8 cellular contexts compared by ENCODE assay signal in genomic region chr2:219497495-219498279, GRCh38. TPM values are rescaled to one million over a fixed set of nuclear protein-coding genes. Genes with fewer than 3 reads are reported as not detected.
DNase-seq lines count a peak whose midpoint lies in the region; ATAC-seq and TF ChIP-seq lines count a peak whose summit lies in the region.

No MANE protein-coding gene starts in this region.

- intact Hi-C loops in sigmoid colon (cut with DNase I): loop anchor here (2.0 kb wide), 3 partner anchors 37 to 101 kb away; no protein-coding TSS in a partner anchor

- no peak overlapping the region for H3K27ac Mint-ChIP-seq in activated CD4-positive, alpha-beta T cell treated with anti-CD3 and anti-CD28 coated beads, Interleukin-2, amount 10 ng/mL, durations not matched to agents 7 days and 5 days
- H3K27ac Mint-ChIP-seq in brain: peak overlapping the region in 3 of 5 experiments; percentile 83 to 95 (median 93)

- H3K27me3 Mint-ChIP-seq in activated CD4-positive, alpha-beta T cell treated with anti-CD3 and anti-CD28 coated beads, Interleukin-2, amount 10 ng/mL, durations not matched to agents 7 days and 5 days: peaks cover 46% of the 10 kb centered on the region
- H3K27me3 Mint-ChIP-seq in brain: peaks cover 60% of the 10 kb centered on the region

- POLR2A ChIA-PET in activated CD4-positive, alpha-beta T cell treated with anti-CD3 and anti-CD28 coated beads, Interleukin-2, amount 10 ng/mL, durations not matched to agents 7 days and 5 days (lab: Charles Lee): no interaction called here

- H3K4me3 ChIP-seq in Peyer's patch (peak overlapping the region; percentile 67 to 76 (median 68)), iPS-15b (ENCODE audit: low read depth, low read length) (peak overlapping the region; percentile 78), sigmoid colon (peak overlapping the region; percentile 62 to 76 (median 70))

- peak overlapping the region; percentile 85 for H3K4me3 Mint-ChIP-seq in activated CD4-positive, alpha-beta T cell treated with anti-CD3 and anti-CD28 coated beads, Interleukin-2, amount 10 ng/mL, durations not matched to agents 7 days and 5 days
- H3K4me3 Mint-ChIP-seq in brain: peak overlapping the region; percentile 86 to 95 (median 88)

- TF ChIP-seq EP300 in sigmoid colon (IDR thresholded peaks at IDR 0.05): no peak

- no peak overlapping the region for H3K9ac ChIP-seq in iPS-15b (ENCODE audit: low read depth, low read length)

- peak; percentile 75 for TF ChIP-seq POLR2A in Peyer's patch (IDR thresholded peaks at IDR 0.05)
- peak; percentile 34 to 71 for TF ChIP-seq POLR2A in sigmoid colon (IDR thresholded peaks at IDR 0.05)

- peaks cover 0 to 7% (median 0%) of the 10 kb centered on the region in 3 donors for H3K36me3 ChIP-seq in Peyer's patch
- H3K36me3 ChIP-seq in iPS-15b (ENCODE audit: control insufficient read depth, insufficient read depth, low read length): peaks cover 3% of the 10 kb centered on the region
- H3K36me3 ChIP-seq in sigmoid colon: peaks cover 0 to 7% (median 4%) of the 10 kb centered on the region in 4 donors

- peak; percentile 22 for ATAC-seq in HG03039 (IDR thresholded peaks at IDR 0.05; ENCODE audit: unreplicated experiment)

- peaks cover 0 to 5% of the 10 kb centered on the region in 2 donors for H3K27me3 ChIP-seq in Peyer's patch
- peaks cover 45% of the 10 kb centered on the region for H3K27me3 ChIP-seq in iPS-15b (ENCODE audit: control insufficient read depth, insufficient read depth, low read length)
- no peaks in the 10 kb centered on the region for H3K27me3 ChIP-seq in sigmoid colon

- peak; percentile 34 for DNase-seq in activated CD4-positive, alpha-beta T cell treated with anti-CD3 and anti-CD28 coated beads, Interleukin-2, amount 10 ng/mL, durations not matched to agents 7 days and 5 days
- no peak for DNase-seq in activated CD4-positive, alpha-beta T cell treated with anti-CD3 and anti-CD28 coated beads, Interleukin-2, amount 50 U/mL, for 4 hours
- DNase-seq in Peyer's patch (peak; percentile 66 to 95 (median 94)), sigmoid colon (peak; percentile 97), SK-N-DZ (ENCODE audit: low spot score) (no peak)

- H3K9me3 ChIP-seq in Peyer's patch (no peaks in the 10 kb centered on the region), iPS-15b (ENCODE audit: control insufficient read depth, insufficient read depth, low read length) (no peaks in the 10 kb centered on the region), sigmoid colon (no peaks in the 10 kb centered on the region)

- TF ChIP-seq CTCF in Peyer's patch (IDR thresholded peaks at IDR 0.05): peak in 1 of 6 experiments; percentile 10
- TF ChIP-seq CTCF in brain (conservative IDR thresholded peaks at IDR 0.05): no peak
- no peak for TF ChIP-seq CTCF in sigmoid colon (IDR thresholded peaks at IDR 0.05)

- CTCF ChIA-PET in activated CD4-positive, alpha-beta T cell treated with anti-CD3 and anti-CD28 coated beads, Interleukin-2, amount 10 ng/mL, durations not matched to agents 7 days and 5 days (lab: Charles Lee): interaction anchor here (0.9 to 7.0 kb wide), 11 partner anchors 12 to 203 kb away, joined by 3 to 58 read pairs (median 4); partner anchors contain the start of genes CHPF and TMEM198

- no peaks in the 10 kb centered on the region for H3K36me3 Mint-ChIP-seq in activated CD4-positive, alpha-beta T cell treated with anti-CD3 and anti-CD28 coated beads, Interleukin-2, amount 10 ng/mL, durations not matched to agents 7 days and 5 days (ENCODE audit: low read depth)
- no peaks in the 10 kb centered on the region for H3K36me3 Mint-ChIP-seq in brain

- H3K4me1 ChIP-seq in Peyer's patch: peaks cover 0 to 26% (median 11%) of the 10 kb centered on the region in 4 donors
- H3K4me1 ChIP-seq in iPS-15b (ENCODE audit: control insufficient read depth, insufficient read depth, low read length): peaks cover 15% of the 10 kb centered on the region
- H3K4me1 ChIP-seq in sigmoid colon: peaks cover 0 to 53% (median 43%) of the 10 kb centered on the region in 4 donors

- WGBS in sigmoid colon, 2 donors: 1 to 2% methylated on average over 59 of the region's 59 CpGs

- H3K9me3 Mint-ChIP-seq in activated CD4-positive, alpha-beta T cell treated with anti-CD3 and anti-CD28 coated beads, Interleukin-2, amount 10 ng/mL, durations not matched to agents 7 days and 5 days: no peaks in the 10 kb centered on the region
- peaks cover 0 to 6% (median 0%) of the 10 kb centered on the region in 5 experiments for H3K9me3 Mint-ChIP-seq in brain

- H3K4me1 Mint-ChIP-seq in activated CD4-positive, alpha-beta T cell treated with anti-CD3 and anti-CD28 coated beads, Interleukin-2, amount 10 ng/mL, durations not matched to agents 7 days and 5 days: peaks cover 35% of the 10 kb centered on the region
- H3K4me1 Mint-ChIP-seq in brain: peaks cover 72% of the 10 kb centered on the region

- H3K27ac ChIP-seq in Peyer's patch (peak overlapping the region; percentile 76 to 99 (median 94)), sigmoid colon (peak overlapping the region; percentile 89 to 100 (median 99))

RNA-seq across cellular contexts. Expression of gene GMPPA, which starts 1.0 kb away (rescaled TPM):
- total RNA-seq in activated CD4-positive, alpha-beta T cell treated with anti-CD3 and anti-CD28 coated beads, Interleukin-2, amount 10 ng/mL, durations not matched to agents 7 days and 5 days: 10 to 100 TPM; 34.5 to 40.5 TPM
- total RNA-seq in Peyer's patch: 10 to 100 TPM; 35.0 to 69.6 (median 38.9) TPM
- 22.0 TPM for polyA plus RNA-seq in brain (ENCODE audit: insufficient read depth, low read depth, low replicate concordance)
- total RNA-seq in sigmoid colon: 10 to 100 TPM; 13.9 to 24.7 (median 21.3) TPM
- polyA plus RNA-seq in sigmoid colon: 10 to 100 TPM; 42.6 to 52.8 (median 44.2) TPM
- polyA plus RNA-seq in SK-N-DZ (2014; cell fraction: cytosol; rRNA removed): 37.1 and 42.5 TPM in 2 replicates
- polyA plus RNA-seq in SK-N-DZ (2014; cell fraction: nucleus; rRNA removed): 69.3 and 75.5 TPM in 2 replicates

RNA-seq across cellular contexts. Expression of gene ASIC4, which starts 16.6 kb away (rescaled TPM):
- not detected for total RNA-seq in activated CD4-positive, alpha-beta T cell treated with anti-CD3 and anti-CD28 coated beads, Interleukin-2, amount 10 ng/mL, durations not matched to agents 7 days and 5 days
- total RNA-seq in Peyer's patch (under 1 TPM in 1 of 4 donors, not detected in 3; 0.27 TPM), sigmoid colon (under 1 TPM in 1 of 4 donors, not detected in 3; under 0.01 TPM)
- polyA plus RNA-seq in brain (ENCODE audit: insufficient read depth, low read depth, low replicate concordance) (1.2 TPM), sigmoid colon (under 1 TPM in 1 of 3 donors, not detected in 2; 0.07 TPM)
- polyA plus RNA-seq in SK-N-DZ (2014; cell fraction: cytosol; rRNA removed): 1.8 and 2.4 TPM in 2 replicates
- polyA plus RNA-seq in SK-N-DZ (2014; cell fraction: nucleus; rRNA removed): 4.6 and 8.0 TPM in 2 replicates

RNA-seq across cellular contexts. Expression of gene CHPF, which starts 45.9 kb away (rescaled TPM):
- total RNA-seq in activated CD4-positive, alpha-beta T cell treated with anti-CD3 and anti-CD28 coated beads, Interleukin-2, amount 10 ng/mL, durations not matched to agents 7 days and 5 days: 1 to 10 TPM; 6.4 to 7.8 TPM
- total RNA-seq in Peyer's patch (100 to 1,000 TPM in 1 of 4 donors, 10 to 100 TPM in 3; 19.0 to 122 (median 90.5) TPM), sigmoid colon (10 to 100 TPM; 12.5 to 39.1 (median 23.5) TPM)
- polyA plus RNA-seq in brain (ENCODE audit: insufficient read depth, low read depth, low replicate concordance) (41.6 TPM), sigmoid colon (10 to 100 TPM in 1 of 3 donors, 1 to 10 TPM in 2; 5.5 to 37.3 (median 6.6) TPM)
- polyA plus RNA-seq in SK-N-DZ (2014; cell fraction: cytosol; rRNA removed): 32.0 and 36.6 TPM in 2 replicates
- 23.0 and 30.2 TPM in 2 replicates for polyA plus RNA-seq in SK-N-DZ (2014; cell fraction: nucleus; rRNA removed)

RNA-seq across cellular contexts. Expression of gene TMEM198, which starts 46.1 kb away (rescaled TPM):
- total RNA-seq in activated CD4-positive, alpha-beta T cell treated with anti-CD3 and anti-CD28 coated beads, Interleukin-2, amount 10 ng/mL, durations not matched to agents 7 days and 5 days: under 1 TPM; 0.44 to 0.69 TPM
- 10 to 100 TPM in 3 of 4 donors, 1 to 10 TPM in 1; 6.6 to 25.5 (median 13.9) TPM for total RNA-seq in Peyer's patch
- 23.1 TPM for polyA plus RNA-seq in brain (ENCODE audit: insufficient read depth, low read depth, low replicate concordance)
- total RNA-seq in sigmoid colon: 1 to 10 TPM in 3 of 4 donors, under 1 TPM in 1; 0.71 to 3.0 (median 1.6) TPM
- polyA plus RNA-seq in sigmoid colon: 1 to 10 TPM in 2 of 3 donors, not detected in 1; 1.2 to 3.9 TPM
- polyA plus RNA-seq in SK-N-DZ (2014; cell fraction: cytosol; rRNA removed): 29.0 and 33.6 TPM in 2 replicates
- 28.0 and 28.4 TPM in 2 replicates for polyA plus RNA-seq in SK-N-DZ (2014; cell fraction: nucleus; rRNA removed)

Comparison
In these comparisons a context has a peak if more than half of its experiments do, and no peak if none do; other contexts are left out.
1. DNase-seq: peak in activated CD4-positive, alpha-beta T cell treated with anti-CD3 and anti-CD28 coated beads, Interleukin-2, amount 10 ng/mL, durations not matched to agents 7 days and 5 days (single experiment), Peyer's patch (3 of 3) and sigmoid colon (single experiment); none in activated CD4-positive, alpha-beta T cell treated with anti-CD3 and anti-CD28 coated beads, Interleukin-2, amount 50 U/mL, for 4 hours (0 of 2) and SK-N-DZ (single experiment).
2. Peak in every context shown above with its lines, with median percentiles within 50 percentile points of each other: H3K4me3 ChIP-seq.